In the genomic region with DNA sequence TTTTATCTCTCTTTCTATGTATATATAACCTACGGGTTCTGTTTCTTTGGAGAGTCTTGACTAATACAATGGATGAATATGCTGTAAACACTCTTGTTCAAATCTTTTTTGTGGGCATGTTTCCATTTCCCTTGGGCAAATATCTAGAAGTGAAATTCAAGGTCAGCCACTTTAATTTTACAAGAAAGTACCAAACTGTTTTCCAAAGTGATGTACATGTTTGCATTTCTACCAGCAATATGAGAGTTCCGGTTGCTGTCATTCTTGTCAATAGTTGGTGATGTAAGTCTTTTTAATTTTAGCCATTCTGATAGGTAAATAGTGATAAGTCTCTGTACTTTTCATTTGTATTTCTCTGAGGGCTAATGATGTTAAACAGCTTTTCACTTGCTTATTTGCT, we compare ENCODE assay signal across 20 cellular contexts. TPM values are rescaled to one million over a fixed set of nuclear protein-coding genes. Genes with fewer than 3 reads are reported as not detected.
DNase-seq lines count a peak whose midpoint lies in the region; ATAC-seq, FAIRE-seq and TF ChIP-seq lines count a peak whose summit lies in the region.
"Had no signal": no experiment of that assay in that cellular context is flagged by ENCODE, and none has a peak within 500 bp of the region (broad histone marks: within the 10 kb centered on the region; RNA-seq: fewer than 3 reads in every experiment).

No MANE protein-coding gene starts in this region.

- H3K27ac ChIP-seq in VCaP (peak overlapping the region; percentile 95), gastroesophageal sphincter (peak overlapping the region; percentile 88 to 100 (median 90)), psoas muscle (peak overlapping the region; percentile 97), transverse colon (peak overlapping the region; percentile 85 to 94 (median 90)), pancreas (peak overlapping the region in 2 of 4 donors; percentile 40 to 93)
- H3K27ac ChIP-seq: SK-N-MC had no signal

- DNase-seq in psoas muscle (no peak), transverse colon (no peak), COLO668 (lab: John Stamatoyannopoulos, UW; ENCODE audit: unreplicated experiment) (no peak), pancreas (no peak)
- DNase-seq: activated naive CD4-positive, alpha-beta T cell treated with anti-CD3 and anti-CD28 coated beads, Interleukin-2, amount 10 ng/mL, durations not matched to agents 7 days and 5 days; activated T-cell treated with anti-CD3 and anti-CD28 coated beads, Interleukin-2, amount 50 U/mL, for 48 hours; dermis blood vessel endothelial cell; Karpas-422; left lung; NCI-H1092; NCI-H2029 treated with DMSO at 0.1 percent for 48 hours; small intestine; stimulated activated CD4-positive, alpha-beta T cell treated with anti-CD3 and anti-CD28 coated beads, Interleukin-2, amount 100 ng/mL, for 48 hours; T1000 had no signal

- in situ Hi-C loops in transverse colon (cut with MboI; ENCODE audit: low pct_ligation_motif_present in 1 of 4, low pct_unique_long_range_greater_than_20kb in 1 of 4, low sequenced_read_pairs in 3 of 4): loop anchor here in 2 of 4 donors (10.0 kb wide), 1 partner anchor 137 kb away; no protein-coding TSS in a partner anchor

- ATAC-seq in gastroesophageal sphincter (no peak), psoas muscle (no peak), HG02938 (IDR thresholded peaks at IDR 0.05; ENCODE audit: unreplicated experiment) (no peak), pancreas (no peak)
- ATAC-seq: activated CD4-positive, CD25-positive, alpha-beta regulatory T cell treated with anti-CD3 and anti-CD28 coated beads, Interleukin-2, amount 50 U/mL, for 24 hours; left lung; Panc1 had no signal

- no peak for TF ChIP-seq CTCF in VCaP (conservative IDR thresholded peaks at IDR 0.05)
- no peak for TF ChIP-seq CTCF in gastroesophageal sphincter (IDR thresholded peaks at IDR 0.05)
- TF ChIP-seq CTCF in psoas muscle (IDR thresholded peaks at IDR 0.05): no peak
- no peak for TF ChIP-seq CTCF in transverse colon (IDR thresholded peaks at IDR 0.05)
- no peak for TF ChIP-seq CTCF in pancreas (IDR thresholded peaks at IDR 0.05)

- TF ChIP-seq POLR2A in gastroesophageal sphincter (IDR thresholded peaks at IDR 0.05) (no peak), transverse colon (IDR thresholded peaks at IDR 0.05) (no peak)

- 48 to 90% methylated on average over 1 to 2 of the region's 2 CpGs for WGBS in gastroesophageal sphincter (ENCODE audit: low coverage in 1 of 2), 2 donors
- whole genome bisulfite sequencing in psoas muscle, 3 donors: 34 to 83% (median 73%) methylated on average over 2 of the region's 2 CpGs
- 50 to 75% methylated on average over 1 to 2 of the region's 2 CpGs for WGBS in transverse colon (ENCODE audit: low coverage in 1 of 2), 2 donors
- WGBS in pancreas, 2 donors: 8 to 22% methylated on average over 2 of the region's 2 CpGs

- no peak overlapping the region for H3K4me3 ChIP-seq in gastroesophageal sphincter
- H3K4me3 ChIP-seq in psoas muscle: no peak overlapping the region
- H3K4me3 ChIP-seq in transverse colon: no peak overlapping the region
- H3K4me3 ChIP-seq in pancreas: no peak overlapping the region
- H3K4me3 ChIP-seq: left lung, SK-N-MC had no signal

- intact Hi-C loops in psoas muscle (cut with DNase I) (loop anchor here (5.0 kb wide), 2 partner anchors 49 to 134 kb away; a partner anchor contains a TSS), transverse colon (cut with DNase I; ENCODE audit: low total_unique reads) (loop anchor here (5.0 kb wide), 1 partner anchor 49 kb away; a partner anchor contains a TSS), pancreas (cut with DNase I) (loop anchor here in 1 of 3 donors (10.0 kb wide), 1 partner anchor 47 kb away; a partner anchor contains a TSS)

- H3K9me3 ChIP-seq in gastroesophageal sphincter: no peaks in the 10 kb centered on the region
- no peaks in the 10 kb centered on the region for H3K9me3 ChIP-seq in psoas muscle
- H3K9me3 ChIP-seq in transverse colon: no peaks in the 10 kb centered on the region
- H3K9me3 ChIP-seq in pancreas: no peaks in the 10 kb centered on the region
- H3K9me3 ChIP-seq: left lung had no signal

- H3K4me1 ChIP-seq in gastroesophageal sphincter (peaks cover 41 to 75% (median 42%) of the 10 kb centered on the region in 3 donors), psoas muscle (peaks cover 64% of the 10 kb centered on the region), transverse colon (peaks cover 33 to 76% (median 47%) of the 10 kb centered on the region in 4 donors), pancreas (peaks cover 43 to 52% (median 47%) of the 10 kb centered on the region in 3 donors)

- FAIRE-seq in pancreas (lab: Jason Lieb, UNC): no peak
- FAIRE-seq: small intestine had no signal

- no peak for TF ChIP-seq EP300 in gastroesophageal sphincter (IDR thresholded peaks at IDR 0.05)
- TF ChIP-seq EP300 in transverse colon (IDR thresholded peaks at IDR 0.05; ENCODE audit: low read depth): no peak

- H3K36me3 ChIP-seq in gastroesophageal sphincter (no peaks in the 10 kb centered on the region), psoas muscle (ENCODE audit: insufficient read depth in 1 of 2, low read depth in 1 of 2) (no peaks in the 10 kb centered on the region), transverse colon (no peaks in the 10 kb centered on the region), pancreas (no peaks in the 10 kb centered on the region)
- H3K36me3 ChIP-seq: left lung had no signal

- no peaks in the 10 kb centered on the region for H3K27me3 ChIP-seq in gastroesophageal sphincter
- no peaks in the 10 kb centered on the region for H3K27me3 ChIP-seq in psoas muscle (ENCODE audit: insufficient read depth in 3 of 3, low read length in 2 of 3)
- no peaks in the 10 kb centered on the region for H3K27me3 ChIP-seq in transverse colon
- H3K27me3 ChIP-seq in pancreas: no peaks in the 10 kb centered on the region
- H3K27me3 ChIP-seq: left lung had no signal

RNA-seq across cellular contexts. Expression of a gene that starts 48.4 kb away (rescaled TPM):
- total RNA-seq in gastroesophageal sphincter (100 to 1,000 TPM; 208 to 842 (median 506) TPM), psoas muscle (1,000 to 10,000 TPM in 2 of 4 donors, 100 to 1,000 TPM in 2; 386 to 3,046 (median 1,769) TPM), transverse colon (100 to 1,000 TPM; 134 to 510 (median 273) TPM), pancreas (100 to 1,000 TPM in 1 of 6 donors, 10 to 100 TPM in 5; 20.4 to 679 (median 53.0) TPM)
- polyA plus RNA-seq in psoas muscle (1,000 to 10,000 TPM in 2 of 3 donors, 100 to 1,000 TPM in 1; 174 to 2,971 (median 2,751) TPM), pancreas (10 to 100 TPM; 71.3 to 71.7 TPM)
